In genomic region chr4:6916587-6917444, GRCh38 we compare ENCODE assay signal across 9 cellular contexts. TPM values are rescaled to one million over a fixed set of nuclear protein-coding genes. Genes with fewer than 3 reads are reported as not detected.
A peak's percentile ranks its signal among the peaks of the same experiment; 100 is the strongest.
DNase-seq lines count a peak whose midpoint lies in the region; ATAC-seq, FAIRE-seq and TF ChIP-seq lines count a peak whose summit lies in the region.
"Had no signal": no experiment of that assay in that cellular context is flagged by ENCODE, and none has a peak within 500 bp of the region (broad histone marks: within the 10 kb centered on the region; RNA-seq: fewer than 3 reads in every experiment).

No MANE protein-coding gene starts in this region.

- 50 to 65% (median 51%) methylated on average over 15 of the region's 15 CpGs for WGBS in adipose tissue, 3 donors
- WGBS in right lobe of liver (ENCODE audit: insufficient coverage, low coverage, low lambda C conversion rate, missing lambda C conversion rate) = 47% methylated on average over 8 of the region's 15 CpGs

- peak overlapping the region; percentile 42 to 44 for H3K9ac ChIP-seq in stomach smooth muscle (ENCODE audit: low read length in 2 of 2)
- H3K9ac ChIP-seq: KMS-11 had no signal

- TF ChIP-seq POLR2A in H54 (IDR thresholded peaks at IDR 0.05; ENCODE audit: low read depth, low read length) (no peak), right lobe of liver (IDR thresholded peaks at IDR 0.05) (no peak)

- H3K4me1 Mint-ChIP-seq in T-cell = peaks cover 77 to 88% (median 79%) of the 10 kb centered on the region in 3 donors

- H3K4me3 ChIP-seq in right lobe of liver = no peak overlapping the region
- peak overlapping the region; percentile 7 to 47 for H3K4me3 ChIP-seq in stomach smooth muscle (ENCODE audit: low read length in 2 of 2)

- H3K36me3 Mint-ChIP-seq in T-cell = no peaks in the 10 kb centered on the region

- CTCF ChIA-PET in T-cell (lab: Charles Lee) = interaction anchor here in 1 of 2 donors (0.9 kb wide), 1 partner anchor 194 kb away, joined by 3 read pairs; no protein-coding TSS in a partner anchor

- H3K36me3 ChIP-seq in right lobe of liver (no peaks in the 10 kb centered on the region), stomach smooth muscle (ENCODE audit: control insufficient read depth in 2 of 2, insufficient read depth in 2 of 2, low read length in 2 of 2) (no peaks in the 10 kb centered on the region)

- H3K27me3 Mint-ChIP-seq in T-cell = no peaks in the 10 kb centered on the region

- ATAC-seq in T-cell (replicated peaks in 1 of 4) = peak; percentile 55 to 85 (median 82)
- ATAC-seq in right lobe of liver = peak in 3 of 4 donors; percentile 20 to 36 (median 31)
- ATAC-seq in GM21515 (IDR thresholded peaks at IDR 0.05; ENCODE audit: unreplicated experiment) = no peak

- no peak for FAIRE-seq in H54 (lab: Jason Lieb, UNC)

- H3K27me3 ChIP-seq in right lobe of liver = no peaks in the 10 kb centered on the region
- H3K27me3 ChIP-seq in stomach smooth muscle (ENCODE audit: control insufficient read depth in 1 of 2, insufficient read depth in 2 of 2, low read length in 2 of 2) = no peaks in the 10 kb centered on the region

- H3K27ac ChIP-seq in adipose tissue (ENCODE audit: low read depth, low read length) (peak overlapping the region; percentile 23), right lobe of liver (peak overlapping the region; percentile 46 to 76 (median 58)), stomach smooth muscle (ENCODE audit: low read length) (peak overlapping the region; percentile 49)
- H3K27ac ChIP-seq: KMS-11 had no signal

- DNase-seq in H54 (ENCODE audit: insufficient read length, low spot score) = peak; percentile 55
- DNase-seq in T-cell = peak in 24 of 34 experiments; percentile 19 to 61 (median 40)
- DNase-seq in right lobe of liver = peak; percentile 55 to 76 (median 58)
- no peak for DNase-seq in germinal center (ENCODE audit: low spot score)
- no peak for DNase-seq in HuH-7.5 (ENCODE audit: low spot score)

- no peaks in the 10 kb centered on the region for H3K9me3 ChIP-seq in right lobe of liver
- no peaks in the 10 kb centered on the region for H3K9me3 ChIP-seq in stomach smooth muscle (ENCODE audit: control insufficient read depth in 2 of 2, low read length in 2 of 2)

- peaks cover 0 to 70% (median 25%) of the 10 kb centered on the region in 4 donors for H3K4me1 ChIP-seq in right lobe of liver
- H3K4me1 ChIP-seq in stomach smooth muscle (ENCODE audit: control insufficient read depth, insufficient read depth, low read length) = peaks cover 30% of the 10 kb centered on the region

- H3K9me3 Mint-ChIP-seq in T-cell = no peaks in the 10 kb centered on the region

- intact Hi-C loops in right lobe of liver (cut with DNase I) = no loop called here

- POLR2A ChIA-PET in T-cell (lab: Charles Lee) = interaction anchor here (0.6 kb wide), 3 partner anchors 10 to 82 kb away, joined by 3 to 4 read pairs (median 3); no protein-coding TSS in a partner anchor

- peak overlapping the region; percentile 93 to 97 for H3K27ac Mint-ChIP-seq in T-cell

- TF ChIP-seq CTCF in right lobe of liver (IDR thresholded peaks at IDR 0.05) = no peak

- peak overlapping the region; percentile 34 to 81 (median 51) for H3K4me3 Mint-ChIP-seq in T-cell

RNA-seq across cellular contexts. Expression of gene TBC1D14, which starts 7.2 kb away (rescaled TPM):
- total RNA-seq in T-cell (10 to 100 TPM; 44.2 to 73.8 (median 62.3) TPM), right lobe of liver (10 to 100 TPM; 14.1 to 34.8 (median 30.6) TPM)
- 10 to 100 TPM; 12.2 to 22.9 (median 22.9) TPM for polyA plus RNA-seq in adipose tissue

Comparison
In these comparisons a context has a peak if more than half of its experiments do, and no peak if none do; other contexts are left out.
1. DNase-seq: peak in H54 (single experiment), T-cell (24 of 34) and right lobe of liver (3 of 3); none in germinal center (single experiment) and HuH-7.5 (single experiment).
2. H3K4me3 ChIP-seq: peak in stomach smooth muscle (2 of 2); none in right lobe of liver (0 of 3).
3. Peak in every context shown above with its lines, with median percentiles within 50 percentile points of each other: H3K27ac ChIP-seq.